Comparison of ENCODE assay signal across 2 cellular contexts in genomic region chrX:119966837-119967236, GRCh38. TPM values are rescaled to one million over a fixed set of nuclear protein-coding genes. Genes with fewer than 3 reads are reported as not detected.
DNase-seq lines count a peak whose midpoint lies in the region; ATAC-seq, FAIRE-seq and TF ChIP-seq lines count a peak whose summit lies in the region.
"Not testable (repeated sequence)": the region's sequence is repeated elsewhere in the genome, so short reads cannot be mapped to it uniquely, and the experiment has no call there.

No MANE protein-coding gene starts in this region.

- H3K27ac ChIP-seq in HEK293 (ENCODE audit: extremely low read depth, low read depth, low read length); K562 (ENCODE audit: extremely low read depth, low read depth, low read length): not testable (repeated sequence)

- POLR2A ChIA-PET in HEK293 (lab: Yijun Ruan, JAX); K562 (lab: Yijun Ruan, JAX): not testable (repeated sequence)

- not testable (repeated sequence) for H3K79me2 ChIP-seq in K562 (ENCODE audit: control insufficient read depth, insufficient read depth, low read length)

- H2AFZ ChIP-seq in K562 (ENCODE audit: low read depth, low read length) = not testable (repeated sequence)

- H4K20me1 ChIP-seq in K562 (replicated peaks; ENCODE audit: control insufficient read depth, insufficient read depth, low read length) = not testable (repeated sequence)

- not testable (repeated sequence) for TF ChIP-seq RAD21 in K562 (CRISPR knock-in tag; conservative IDR thresholded peaks at IDR 0.05 in 1 of 2, IDR thresholded peaks at IDR 0.05 in 1 of 2)

- not testable (repeated sequence) for H3K9ac ChIP-seq in K562 (ENCODE audit: insufficient read depth in 1 of 2, low read depth in 2 of 2, low read length in 2 of 2)

- ATAC-seq in K562 = not testable (repeated sequence)

- H3K4me3 ChIP-seq in HEK293 (ENCODE audit: low read depth, low read length); K562: not testable (repeated sequence)

- not testable (repeated sequence) for TF ChIP-seq POLR2A in K562 (conservative IDR thresholded peaks at IDR 0.05)

- in situ Hi-C loops in K562 (cut with MboI) = not testable (repeated sequence)

- H3K4me2 ChIP-seq in K562 (ENCODE audit: insufficient read depth, low read length) = not testable (repeated sequence)

- H3K27me3 ChIP-seq in K562 (ENCODE audit: control insufficient read depth in 2 of 2, insufficient read depth in 2 of 2, low read length in 2 of 2) = not testable (repeated sequence)

- not testable (repeated sequence) for H3K36me3 ChIP-seq in HEK293 (ENCODE audit: control insufficient read depth in 2 of 2, insufficient read depth in 1 of 2, low read length in 2 of 2); K562 (ENCODE audit: control insufficient read depth, insufficient read depth, low read length)

- H3K9me3 ChIP-seq in HEK293 (ENCODE audit: control insufficient read depth, insufficient read depth, low read depth, low read length); K562 (replicated peaks; ENCODE audit: control insufficient read depth, insufficient read depth, low read depth, low read length): not testable (repeated sequence)

- not testable (repeated sequence) for DNase-seq in K562 (ENCODE audit: extremely low read depth in 1 of 4, low spot score in 3 of 4)

- TF ChIP-seq EP300 in K562 (IDR thresholded peaks at IDR 0.05; ENCODE audit: low read length) = not testable (repeated sequence)

- CTCF ChIA-PET in HEK293 (lab: Yijun Ruan, JAX); K562 (lab: Yijun Ruan, JAX; ENCODE audit: low intra/inter-chr PET ratio): not testable (repeated sequence)

- intact Hi-C loops in K562 (cut with micrococcal nuclease) = not testable (repeated sequence)

- FAIRE-seq in K562 (lab: Jason Lieb, UNC) = not testable (repeated sequence)

- not testable (repeated sequence) for BruUV-seq in K562 (replicated peaks; lab: Mats Ljungman, UMichigan)

- TF ChIP-seq CTCF in HEK293 (tag by site-specific recombination; IDR thresholded peaks at IDR 0.05); K562 (IDR thresholded peaks at IDR 0.05 in 2 of 3, conservative IDR thresholded peaks at IDR 0.05 in 1 of 3; ENCODE audit: insufficient read depth in 2 of 3, low read depth in 1 of 3, low read length in 3 of 3): not testable (repeated sequence)

- H3K9me1 ChIP-seq in K562 (ENCODE audit: control insufficient read depth, insufficient read depth, low read length) = not testable (repeated sequence)

- not testable (repeated sequence) for H3K4me1 ChIP-seq in HEK293 (ENCODE audit: control insufficient read depth, insufficient read depth, low read length); K562 (replicated peaks in 1 of 2; ENCODE audit: control insufficient read depth in 2 of 2, insufficient read depth in 2 of 2, low read length in 2 of 2)

- whole genome bisulfite sequencing in K562 (ENCODE audit: insufficient coverage, low coverage, missing lambda C conversion rate) = no CpG with 5 or more reads among the region's 1 CpG

TF ChIP-seq in HEK293, 187 proteins besides CTCF, POLR2A, EP300 and RAD21:
- TF ChIP-seq ZNF280D (tag by site-specific recombination; IDR thresholded peaks at IDR 0.05) = peak; percentile 73; the same call in 1 of the 2 replicates
- peak; percentile 80 for TF ChIP-seq ZNF146 (tag by site-specific recombination; IDR thresholded peaks at IDR 0.05)
TF ChIP-seq in HEK293: peak in this region for 2; not testable (repeated sequence) for 185.

TF ChIP-seq in K562, 482 proteins besides CTCF, POLR2A, EP300 and RAD21:
- peak; percentile 40 for TF ChIP-seq ZNF146 (CRISPR knock-in tag; IDR thresholded peaks at IDR 0.05; ENCODE audit: unreplicated experiment)

RNA-seq across cellular contexts. Expression of gene NKAP, which starts 23.3 kb away (rescaled TPM):
- total RNA-seq in K562 (2011; cell fraction: chromatin; rRNA removed; ENCODE audit: low replicate concordance) = 5.0 and 13.7 TPM in 2 replicates
- 3.0 and 3.2 TPM in 2 replicates for total RNA-seq in K562 (2011; cell fraction: nucleolus; rRNA removed)
- total RNA-seq in K562 (2011; cell fraction: nucleoplasm; rRNA removed) = 5.2 and 14.0 TPM in 2 replicates
- total RNA-seq in K562 (2014; rRNA removed) (7.1 and 8.1 TPM in 2 replicates), K562 (2014; rRNA removed; fragmentation: Illumina TruSeq; extraction: Trizol) (8.2 and 10.6 TPM in 2 replicates), K562 (2015; rRNA removed; fragmentation: Illumina TruSeq; extraction: Trizol) (6.3 and 7.0 TPM in 2 replicates), K562 (2021) (8.2 and 8.8 TPM in 2 replicates)
- polyA plus RNA-seq in K562 (2011; rRNA removed) (5.6 and 6.3 TPM in 2 replicates), K562 (2014; fragmentation: Illumina TruSeq; extraction: Trizol) (5.8 and 6.7 TPM in 2 replicates), K562 (2014; fragmentation: Nextera tagmentation; extraction: Ambion mirVana) (1 to 10 TPM; 3.1 to 3.4 TPM), K562 (2014; rRNA removed) (6.4 and 8.3 TPM in 2 replicates)
- 3.6 and 4.1 TPM in 2 replicates for polyA plus RNA-seq in K562 (2011; cell fraction: cytosol; rRNA removed)
- polyA plus RNA-seq in K562 (2011; cell fraction: nucleus; rRNA removed) = 2.1 and 2.2 TPM in 2 replicates
- 5.4 and 9.4 TPM in 2 replicates for polyA plus RNA-seq in K562 (2012)
- 4.8 and 6.5 TPM in 2 replicates for polyA minus RNA-seq in K562 (2011; rRNA and poly(A)+ RNA removed)
- 2.9 and 3.5 TPM in 2 replicates for polyA minus RNA-seq in K562 (2011; cell fraction: cytosol; rRNA and poly(A)+ RNA removed)
- polyA minus RNA-seq in K562 (2011; cell fraction: nucleus; rRNA and poly(A)+ RNA removed) = 2.3 and 4.4 TPM in 2 replicates
